Comparison of ENCODE assay signal across 26 cellular contexts in genomic region chr10:73139251-73139650, GRCh38. TPM values are rescaled to one million over a fixed set of nuclear protein-coding genes. Genes with fewer than 3 reads are reported as not detected.
"Had no signal": no experiment of that assay in that cellular context is flagged by ENCODE, and none has a peak within 500 bp of the region (broad histone marks: within the 10 kb centered on the region; RNA-seq: fewer than 3 reads in every experiment).

No MANE protein-coding gene starts in this region.

- H3K27ac Mint-ChIP-seq: activated CD4-positive, alpha-beta memory T cell treated with anti-CD3 and anti-CD28 coated beads, Interleukin-2, amount 10 ng/mL, durations not matched to agents 7 days and 5 days; activated CD8-positive, alpha-beta memory T cell treated with anti-CD3 and anti-CD28 coated beads, Interleukin-2, amount 10 ng/mL, durations not matched to agents 7 days and 5 days; activated naive CD8-positive, alpha-beta T cell; activated naive CD8-positive, alpha-beta T cell treated with anti-CD3 and anti-CD28 coated beads, Interleukin-2, amount 50 U/mL, for 24 hours had no signal

- H3K4me3 Mint-ChIP-seq: activated CD4-positive, alpha-beta memory T cell treated with anti-CD3 and anti-CD28 coated beads, Interleukin-2, amount 10 ng/mL, durations not matched to agents 7 days and 5 days; activated CD8-positive, alpha-beta memory T cell treated with anti-CD3 and anti-CD28 coated beads, Interleukin-2, amount 10 ng/mL, durations not matched to agents 7 days and 5 days; activated naive CD4-positive, alpha-beta T cell treated with anti-CD3 and anti-CD28 coated beads, Interleukin-2, amount 10 ng/mL, durations not matched to agents 7 days and 5 days; activated naive CD8-positive, alpha-beta T cell; activated naive CD8-positive, alpha-beta T cell treated with anti-CD3 and anti-CD28 coated beads, Interleukin-2, amount 50 U/mL, for 24 hours had no signal

- H3K9me3 Mint-ChIP-seq: activated CD4-positive, alpha-beta memory T cell treated with anti-CD3 and anti-CD28 coated beads, Interleukin-2, amount 10 ng/mL, durations not matched to agents 7 days and 5 days; activated naive CD4-positive, alpha-beta T cell treated with anti-CD3 and anti-CD28 coated beads, Interleukin-2, amount 10 ng/mL, durations not matched to agents 7 days and 5 days; activated naive CD8-positive, alpha-beta T cell treated with anti-CD3 and anti-CD28 coated beads, Interleukin-2, amount 50 U/mL, for 24 hours had no signal

- H3K27me3 Mint-ChIP-seq: activated CD4-positive, alpha-beta memory T cell treated with anti-CD3 and anti-CD28 coated beads, Interleukin-2, amount 10 ng/mL, durations not matched to agents 7 days and 5 days; activated CD8-positive, alpha-beta memory T cell treated with anti-CD3 and anti-CD28 coated beads, Interleukin-2, amount 10 ng/mL, durations not matched to agents 7 days and 5 days; activated naive CD4-positive, alpha-beta T cell treated with anti-CD3 and anti-CD28 coated beads, Interleukin-2, amount 10 ng/mL, durations not matched to agents 7 days and 5 days; activated naive CD8-positive, alpha-beta T cell; activated naive CD8-positive, alpha-beta T cell treated with anti-CD3 and anti-CD28 coated beads, Interleukin-2, amount 50 U/mL, for 24 hours had no signal

- H3K4me1 Mint-ChIP-seq: activated naive CD4-positive, alpha-beta T cell treated with anti-CD3 and anti-CD28 coated beads, Interleukin-2, amount 10 ng/mL, durations not matched to agents 7 days and 5 days; activated naive CD8-positive, alpha-beta T cell treated with anti-CD3 and anti-CD28 coated beads, Interleukin-2, amount 50 U/mL, for 24 hours had no signal

- ATAC-seq: activated CD8-positive, alpha-beta memory T cell treated with anti-CD3 and anti-CD28 coated beads, Interleukin-2, amount 10 ng/mL, durations not matched to agents 7 days and 5 days; activated naive CD8-positive, alpha-beta T cell treated with anti-CD3 and anti-CD28 coated beads, Interleukin-2, amount 50 U/mL, for 24 hours; K562; Panc1 had no signal

- DNase-seq: activated CD4-positive, alpha-beta memory T cell treated with anti-CD3 and anti-CD28 coated beads, Interleukin-2, amount 10 ng/mL, durations not matched to agents 7 days and 5 days; activated CD8-positive, alpha-beta memory T cell treated with anti-CD3 and anti-CD28 coated beads for 24 hours; activated CD8-positive, alpha-beta memory T cell treated with anti-CD3 and anti-CD28 coated beads, Interleukin-2, amount 10 ng/mL, durations not matched to agents 7 days and 5 days; activated CD8-positive, alpha-beta memory T cell treated with anti-CD3 and anti-CD28 coated beads, Interleukin-2, amount 50 U/mL, for 48 hours; activated effector memory CD4-positive, alpha-beta T cell treated with Interleukin-2 at 50 U/mL for 16 hours; activated naive CD4-positive, alpha-beta T cell treated with anti-CD3 and anti-CD28 coated beads, Interleukin-2, amount 10 ng/mL, durations not matched to agents 7 days and 5 days; activated naive CD8-positive, alpha-beta T cell treated with anti-CD3 and anti-CD28 coated beads, Interleukin-2, amount 50 U/mL, for 24 hours; activated T-cell treated with anti-CD3 and anti-CD28 coated beads, Interleukin-2, amount 50 U/mL, for 48 hours; amniotic stem cell; NCI-H1105; NCI-H1417 treated with DMSO at 0.1 percent for 48 hours; NCI-H1694; NCI-H1930; NCI-H2081 treated with DMSO at 0.1 percent for 48 hours; NCI-H226; NCI-H446 treated with DMSO at 0.1 percent for 48 hours; NCI-H524 treated with DMSO at 0.1 percent for 48 hours; SHP77; SJCRH30; SK-N-SH; T1000; WERI-Rb-1 had no signal

RNA-seq across cellular contexts. Expression of gene NUDT13, which starts 29.0 kb away (rescaled TPM):
- total RNA-seq: M059J had no signal
